ENCODE assay signal across 8 cellular contexts in genomic region chr2:190637903-190638618, GRCh38. TPM values are rescaled to one million over a fixed set of nuclear protein-coding genes. Genes with fewer than 3 reads are reported as not detected.
DNase-seq lines count a peak whose midpoint lies in the region; ATAC-seq and TF ChIP-seq lines count a peak whose summit lies in the region.
"Had no signal": no experiment of that assay in that cellular context is flagged by ENCODE, and none has a peak within 500 bp of the region (broad histone marks: within the 10 kb centered on the region; RNA-seq: fewer than 3 reads in every experiment).

No MANE protein-coding gene starts in this region.

- H3K9me3 ChIP-seq in SK-N-SH (no peaks in the 10 kb centered on the region), esophagus muscularis mucosa (no peaks in the 10 kb centered on the region), H9 (ENCODE audit: control insufficient read depth, low read depth, low read length) (no peaks in the 10 kb centered on the region)

- no peak for TF ChIP-seq RAD21 in SK-N-SH (IDR thresholded peaks at IDR 0.05; ENCODE audit: low read length)

- H3K9me3 Mint-ChIP-seq in nephron progenitor cell = no peaks in the 10 kb centered on the region
- H3K9me3 Mint-ChIP-seq in type B pancreatic cell = no peaks in the 10 kb centered on the region
- H3K9me3 Mint-ChIP-seq in H9 = no peaks in the 10 kb centered on the region

- no peaks in the 10 kb centered on the region for H3K36me3 ChIP-seq in SK-N-SH (replicated peaks in 1 of 2; ENCODE audit: control insufficient read depth in 1 of 2, insufficient read depth in 2 of 2, low read length in 1 of 2)
- H3K36me3 ChIP-seq in esophagus muscularis mucosa = no peaks in the 10 kb centered on the region

- H4K8ac ChIP-seq in H9 (replicated peaks; ENCODE audit: insufficient read length, low read depth, low read length) = no peak overlapping the region

- TF ChIP-seq POLR2A in esophagus muscularis mucosa (IDR thresholded peaks at IDR 0.05; ENCODE audit: low read depth) = no peak

- no peaks in the 10 kb centered on the region for H3K27me3 ChIP-seq in SK-N-SH (ENCODE audit: insufficient read depth)
- no peaks in the 10 kb centered on the region for H3K27me3 ChIP-seq in esophagus muscularis mucosa
- H3K27me3 ChIP-seq in H9 (ENCODE audit: insufficient read depth, low read length) = no peaks in the 10 kb centered on the region

- H3K9me2 ChIP-seq in SK-N-SH = no peaks in the 10 kb centered on the region

- H3K79me1 ChIP-seq in H9 (ENCODE audit: insufficient read depth, low read depth, low read length, poor library complexity, severe bottlenecking) = no peaks in the 10 kb centered on the region

- H4K91ac ChIP-seq in H9 (ENCODE audit: insufficient read length, low read depth, low read length) = no peak overlapping the region

- CTCF ChIA-PET in SK-N-SH (lab: Yijun Ruan, JAX) = interaction anchor here (1.3 kb wide), 1 partner anchor 59 kb away, joined by 3 read pairs; no protein-coding TSS in a partner anchor

- H3K27ac ChIP-seq in SK-N-SH (ENCODE audit: low read depth in 2 of 2, low read length in 1 of 2) = peak overlapping the region in 1 of 2 experiments; percentile 75; a peak in 2 of 4 replicates
- H3K27ac ChIP-seq in esophagus muscularis mucosa (replicated peaks in 1 of 4) = peak overlapping the region; percentile 75 to 81 (median 78)
- H3K27ac ChIP-seq in H9 (ENCODE audit: insufficient read length, low read depth, low read length) = no peak overlapping the region

- H2BK15ac ChIP-seq in H9 (ENCODE audit: low read depth, low read length) = no peak overlapping the region

- H3K27me3 Mint-ChIP-seq in nephron progenitor cell (ENCODE audit: low read depth, poor library complexity) (no peaks in the 10 kb centered on the region), type B pancreatic cell (no peaks in the 10 kb centered on the region), H9 (ENCODE audit: low read depth) (no peaks in the 10 kb centered on the region)

- H3K36me3 Mint-ChIP-seq in nephron progenitor cell (ENCODE audit: low read depth) (no peaks in the 10 kb centered on the region), type B pancreatic cell (no peaks in the 10 kb centered on the region), H9 (ENCODE audit: insufficient read depth in 1 of 3, low read depth in 3 of 3) (no peaks in the 10 kb centered on the region)

- H4K20me1 ChIP-seq in SK-N-SH (ENCODE audit: insufficient read depth) (no peaks in the 10 kb centered on the region), H9 (ENCODE audit: control insufficient read depth, insufficient read depth, insufficient read length) (no peaks in the 10 kb centered on the region)

- 79% methylated on average over 8 of the region's 8 CpGs for WGBS in SK-N-SH (ENCODE audit: low lambda C conversion rate)
- 35% methylated on average over 8 of the region's 8 CpGs for WGBS in esophagus muscularis mucosa
- WGBS in H9 (ENCODE audit: extremely low coverage, insufficient read length, low lambda C conversion rate) = no CpG with 5 or more reads among the region's 8 CpGs

- H3T11ph ChIP-seq in H9 (ENCODE audit: low read length) = no peak overlapping the region

- H2AK5ac ChIP-seq in H9 (ENCODE audit: insufficient read length, low read length) = no peak overlapping the region

- no peak overlapping the region for H3K18ac ChIP-seq in H9 (ENCODE audit: insufficient read length, low read depth, low read length)

- no peak overlapping the region for H3K4me3 Mint-ChIP-seq in nephron progenitor cell
- no peak overlapping the region for H3K4me3 Mint-ChIP-seq in type B pancreatic cell
- H3K4me3 Mint-ChIP-seq in H9 = no peak overlapping the region

- H3K79me2 ChIP-seq in SK-N-SH (ENCODE audit: insufficient read depth) = no peaks in the 10 kb centered on the region
- H3K79me2 ChIP-seq in H9 (ENCODE audit: insufficient read depth, low read length) = no peaks in the 10 kb centered on the region

- peak overlapping the region; percentile 6 for H3K27ac Mint-ChIP-seq in nephron progenitor cell
- H3K27ac Mint-ChIP-seq in type B pancreatic cell = peak overlapping the region; percentile 21
- H3K27ac Mint-ChIP-seq in H9 = no peak overlapping the region

- no peak overlapping the region for H3K23ac ChIP-seq in H9 (ENCODE audit: insufficient read length, low read depth, low read length)

- H3K4me1 Mint-ChIP-seq in nephron progenitor cell = peaks cover 26% of the 10 kb centered on the region
- peaks cover 28% of the 10 kb centered on the region for H3K4me1 Mint-ChIP-seq in type B pancreatic cell (ENCODE audit: unreplicated experiment)
- H3K4me1 Mint-ChIP-seq in H9 = peaks cover 4 to 5% of the 10 kb centered on the region in 2 experiments; a peak in 2 of 4 replicates

- H3K9ac ChIP-seq in SK-N-SH = no peak overlapping the region
- H3K9ac ChIP-seq in H9 (ENCODE audit: extremely low read depth, insufficient read length, low read length) = no peak overlapping the region

- H3K23me2 ChIP-seq in H9 (ENCODE audit: insufficient read length, low read depth, low read length, poor library complexity, severe bottlenecking) = no peaks in the 10 kb centered on the region

- H3K4ac ChIP-seq in H9 (ENCODE audit: low read depth, low read length) = no peak overlapping the region

- no peak for TF ChIP-seq EP300 in SK-N-SH (IDR thresholded peaks at IDR 0.05; ENCODE audit: borderline replicate concordance in 1 of 2, low read depth in 1 of 2, low read length in 1 of 2)
- TF ChIP-seq EP300 in esophagus muscularis mucosa (IDR thresholded peaks at IDR 0.05) = no peak

- intact Hi-C loops in esophagus muscularis mucosa (cut with DNase I) = no loop called here

- POLR2A ChIA-PET in SK-N-SH (lab: Yijun Ruan, JAX) = no interaction called here

- no peak overlapping the region for H4K5ac ChIP-seq in H9 (ENCODE audit: insufficient read length, low read depth, low read length)

- no peak overlapping the region for H3K4me2 ChIP-seq in SK-N-SH
- no peak overlapping the region for H3K4me2 ChIP-seq in H9 (ENCODE audit: insufficient read depth, insufficient read length, low read length)

- no peak overlapping the region for H2BK5ac ChIP-seq in H9 (ENCODE audit: insufficient read length, low read length)

- H3F3A ChIP-seq in SK-N-SH (replicated peaks; ENCODE audit: insufficient read depth) = peaks cover 14% of the 10 kb centered on the region

- DNase-seq in SK-N-SH = no peak
- DNase-seq in esophagus muscularis mucosa (ENCODE audit: extremely low spot score) = no peak
- DNase-seq in nephron progenitor cell = no peak
- no peak for DNase-seq in type B pancreatic cell (ENCODE audit: extremely low spot score, unreplicated experiment)
- no peak for DNase-seq in H9
- DNase-seq in GM19238 (ENCODE audit: insufficient read length, low spot score) = no peak
- DNase-seq: NCI-H1417 treated with DMSO at 0.1 percent for 48 hours had no signal

- no peak overlapping the region for H2BK120ac ChIP-seq in H9 (ENCODE audit: low read depth, low read length, poor library complexity, severe bottlenecking)

- H3K4me1 ChIP-seq in SK-N-SH (ENCODE audit: control insufficient read depth in 1 of 2, insufficient read depth in 2 of 2, low read depth in 1 of 2, low read length in 1 of 2) = peaks cover 12 to 15% of the 10 kb centered on the region in 2 experiments
- peaks cover 25 to 65% (median 61%) of the 10 kb centered on the region in 4 donors for H3K4me1 ChIP-seq in esophagus muscularis mucosa
- no peaks in the 10 kb centered on the region for H3K4me1 ChIP-seq in H9 (ENCODE audit: insufficient read depth, low read length)

- peak overlapping the region; percentile 66; the same call in 1 of the 2 replicates for H2AFZ ChIP-seq in SK-N-SH (ENCODE audit: low read depth)
- no peak overlapping the region for H2AFZ ChIP-seq in H9 (ENCODE audit: low read length)

- H3K4me3 ChIP-seq in SK-N-SH (ENCODE audit: low read depth in 2 of 2, low read length in 1 of 2) (no peak overlapping the region), esophagus muscularis mucosa (no peak overlapping the region)

- ATAC-seq in GM18907 (IDR thresholded peaks at IDR 0.05; ENCODE audit: unreplicated experiment) = no peak

- H3K56ac ChIP-seq in H9 (ENCODE audit: insufficient read length, low read depth, low read length) = no peak overlapping the region

- TF ChIP-seq CTCF in SK-N-SH (IDR thresholded peaks at IDR 0.05) (no peak), esophagus muscularis mucosa (IDR thresholded peaks at IDR 0.05) (no peak), nephron progenitor cell (IDR thresholded peaks at IDR 0.05) (no peak), type B pancreatic cell (conservative IDR thresholded peaks at IDR 0.05) (no peak), H9 (conservative IDR thresholded peaks at IDR 0.05) (no peak)

- H2BK20ac ChIP-seq in H9 (ENCODE audit: low read depth, low read length, poor library complexity, severe bottlenecking) = no peak overlapping the region

- no peak overlapping the region for H3K14ac ChIP-seq in H9 (ENCODE audit: insufficient read depth, low read length)

- H2BK12ac ChIP-seq in H9 (ENCODE audit: insufficient read length, low read depth, low read length) = no peak overlapping the region

TF ChIP-seq in SK-N-SH, 30 proteins besides CTCF, POLR2A, EP300 and RAD21:
- TF ChIP-seq PBX3 (IDR thresholded peaks at IDR 0.05) (0 out of 2 replicates have a peak, but pooled peaks have one; percentile 26), TAF1 (IDR thresholded peaks at IDR 0.05; ENCODE audit: borderline replicate concordance, low read depth, low read length) (no peak)

RNA-seq across cellular contexts. Expression of gene NAB1, which starts 10.8 kb away (rescaled TPM):
- polyA plus RNA-seq in SK-N-SH (2012; rRNA removed) = 9.7 and 13.4 TPM in 2 replicates
- 10.7 and 10.8 TPM in 2 replicates for polyA plus RNA-seq in SK-N-SH (2012; cell fraction: cytosol; rRNA removed)
- 20.6 and 30.1 TPM in 2 replicates for polyA plus RNA-seq in SK-N-SH (2012; cell fraction: nucleus; rRNA removed)
- total RNA-seq in esophagus muscularis mucosa (10 to 100 TPM; 59.8 to 88.5 (median 78.8) TPM), type B pancreatic cell (ENCODE audit: low replicate concordance) (32.9 and 39.7 TPM in 2 replicates), H9 (2021) (36.9 and 44.0 TPM in 2 replicates)

Comparison
In these comparisons a context has a peak if more than half of its experiments do, and no peak if none do; other contexts are left out.
1. H3K27ac Mint-ChIP-seq: peak in nephron progenitor cell (single experiment) and type B pancreatic cell (single experiment); none in H9 (0 of 3).